ENCODE assay signal across 22 cellular contexts in genomic region chr3:172654470-172654869, GRCh38.
"Had no signal": no experiment of that assay in that cellular context is flagged by ENCODE, and none has a peak within 500 bp of the region (broad histone marks: within the 10 kb centered on the region; RNA-seq: fewer than 3 reads in every experiment).

No MANE protein-coding gene starts in this region.

- DNase-seq: activated CD4-positive, alpha-beta T cell treated with anti-CD3 and anti-CD28 coated beads for 48 hours; activated CD4-positive, alpha-beta T cell treated with anti-CD3 and anti-CD28 coated beads, Interleukin-2, amount 50 U/mL, for 4 hours; activated CD4-positive, CD25-positive, alpha-beta regulatory T cell treated with anti-CD3 and anti-CD28 coated beads, Interleukin-2, amount 50 U/mL, for 72 hours; activated CD8-positive, alpha-beta memory T cell treated with anti-CD3 and anti-CD28 coated beads, Interleukin-2, amount 10 ng/mL, durations not matched to agents 7 days and 5 days; activated effector memory CD4-positive, alpha-beta T cell treated with anti-CD3 and anti-CD28 coated beads, Interleukin-2, amount 50 U/mL, for 16 hours; activated naive CD4-positive, alpha-beta T cell treated with anti-CD3 and anti-CD28 coated beads for 36 hours; activated naive CD8-positive, alpha-beta T cell treated with anti-CD3 and anti-CD28 coated beads for 36 hours; activated T-cell treated with anti-CD3 and anti-CD28 coated beads, Interleukin-2, amount 50 U/mL, for 24 hours; brain microvascular endothelial cell; Kasumi-1; NCI-H1105 treated with DMSO at 0.1 percent for 48 hours; NCI-H146; NCI-H187 treated with DMSO at 0.1 percent for 48 hours; NCI-H2081 treated with DMSO at 0.1 percent for 48 hours; NCI-H226; NCI-H526; NCI-H774; SIG-M5; T-helper 17 cell; T-helper 9 cell had no signal

- H3K27me3 ChIP-seq: brain microvascular endothelial cell, cardiac muscle cell had no signal

- H3K36me3 ChIP-seq: brain microvascular endothelial cell, cardiac muscle cell had no signal

- H3K27ac ChIP-seq: brain microvascular endothelial cell, cardiac muscle cell had no signal

- H3K4me3 ChIP-seq: cardiac muscle cell had no signal

- ATAC-seq: activated CD8-positive, alpha-beta memory T cell treated with anti-CD3 and anti-CD28 coated beads, Interleukin-2, amount 10 ng/mL, durations not matched to agents 7 days and 5 days; T-helper 17 cell; WTC11 had no signal
